ENCODE assay signal across 13 cellular contexts in the genomic region with DNA sequence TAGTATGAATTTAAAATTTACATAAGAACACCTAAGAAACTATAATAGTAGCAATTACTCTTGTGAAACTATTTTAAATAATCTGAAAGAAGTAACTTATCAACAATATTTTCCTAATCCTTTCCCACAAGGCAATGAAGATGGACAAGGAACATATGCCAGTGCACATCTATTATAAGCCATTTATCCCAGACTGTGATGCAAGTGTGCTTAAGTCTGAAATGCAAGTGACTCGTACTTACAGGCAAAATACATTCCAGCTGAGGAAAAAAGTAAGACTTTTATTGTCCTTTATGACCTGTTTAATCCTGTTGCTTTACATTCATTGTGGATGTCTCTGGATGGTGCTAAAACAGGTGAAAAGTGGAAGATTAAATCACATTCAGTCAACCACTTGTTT.
"Had no signal": no experiment of that assay in that cellular context is flagged by ENCODE, and none has a peak within 500 bp of the region (broad histone marks: within the 10 kb centered on the region; RNA-seq: fewer than 3 reads in every experiment).

No MANE protein-coding gene starts in this region.

- ATAC-seq: body of pancreas had no signal

- H3K27ac ChIP-seq: adrenal gland, body of pancreas, hepatocyte, skin epidermis, VCaP had no signal

- H3K4me1 ChIP-seq: adrenal gland, body of pancreas had no signal

- H3K9me3 ChIP-seq: adrenal gland, body of pancreas had no signal

- DNase-seq: activated CD4-positive, alpha-beta T cell treated with anti-CD3 and anti-CD28 coated beads for 4 hours; activated CD8-positive, alpha-beta memory T cell treated with anti-CD3 and anti-CD28 coated beads for 24 hours; activated naive CD4-positive, alpha-beta T cell treated with anti-CD3 and anti-CD28 coated beads, Interleukin-2, amount 10 ng/mL, durations not matched to agents 7 days and 5 days; activated T-cell treated with anti-CD3 and anti-CD28 coated beads for 4 hours; adrenal gland; body of pancreas; cerebellar nuclear complex; dermis blood vessel endothelial cell; mesendoderm; T-helper 9 cell had no signal

- H3K36me3 ChIP-seq: adrenal gland had no signal

- H3K4me3 ChIP-seq: adrenal gland, body of pancreas, hepatocyte, skin epidermis had no signal

- H3K27me3 ChIP-seq: adrenal gland, body of pancreas, hepatocyte had no signal
